In genomic region chr10:73414230-73414981, GRCh38 we compare ENCODE assay signal across 8 cellular contexts. TPM values are rescaled to one million over a fixed set of nuclear protein-coding genes. Genes with fewer than 3 reads are reported as not detected.
DNase-seq lines count a peak whose midpoint lies in the region; ATAC-seq and TF ChIP-seq lines count a peak whose summit lies in the region.

No MANE protein-coding gene starts in this region.

- CTCF ChIA-PET in HEK293T (lab: Yijun Ruan, JAX): no interaction called here
- CTCF ChIA-PET in naive thymus-derived CD4-positive, alpha-beta T cell (lab: Charles Lee): no interaction called here

- peaks cover 0 to 8% (median 0%) of the 10 kb centered on the region in 3 experiments for H3K36me3 ChIP-seq in naive thymus-derived CD4-positive, alpha-beta T cell (ENCODE audit: control insufficient read depth in 2 of 3, insufficient read depth in 3 of 3, low read length in 3 of 3)

- intact Hi-C loops in naive thymus-derived CD4-positive, alpha-beta T cell (cut with micrococcal nuclease): loop anchor here (1.0 to 10.0 kb wide), 11 partner anchors 56 to 1818 kb away; partner anchors contain the start of genes CFAP70 (in 2 of the 2), MRPS16 (in 2 of the 2), SEC24C (in 2 of the 2) and CAMK2G (in 1 of the 2)

- H3K27me3 Mint-ChIP-seq in effector memory CD8-positive, alpha-beta T cell: no peaks in the 10 kb centered on the region
- peaks cover 0 to 4% (median 0%) of the 10 kb centered on the region in 5 donors for H3K27me3 Mint-ChIP-seq in naive thymus-derived CD4-positive, alpha-beta T cell

- no peak for DNase-seq in GM12865 (ENCODE audit: low read depth)
- no peak for DNase-seq in HEK293T (ENCODE audit: extremely low spot score)
- peak; percentile 65 for DNase-seq in NCI-H748 (lab: John Stamatoyannopoulos, UW; ENCODE audit: unreplicated experiment)
- DNase-seq in effector memory CD8-positive, alpha-beta T cell: no peak
- DNase-seq in naive thymus-derived CD4-positive, alpha-beta T cell: peak in 6 of 9 donors; percentile 6 to 30 (median 20)
- no peak for DNase-seq in NK-92 treated with Interleukin-12 subunit alpha and Interleukin-12 subunit beta, amount 100 ng/mL, for 24 hours (lab: John Stamatoyannopoulos, UW)
- no peak for DNase-seq in 8988T
- no peak for DNase-seq in RKO (ENCODE audit: low spot score)

- H3K9me3 Mint-ChIP-seq in effector memory CD8-positive, alpha-beta T cell: no peaks in the 10 kb centered on the region
- peaks cover 0 to 2% (median 0%) of the 10 kb centered on the region in 11 donors for H3K9me3 Mint-ChIP-seq in naive thymus-derived CD4-positive, alpha-beta T cell

- peaks cover 5 to 13% of the 10 kb centered on the region in 2 donors for H3K4me1 ChIP-seq in naive thymus-derived CD4-positive, alpha-beta T cell (ENCODE audit: control insufficient read depth in 2 of 2, insufficient read depth in 2 of 2, low read length in 2 of 2)

- H3K36me3 Mint-ChIP-seq in effector memory CD8-positive, alpha-beta T cell (ENCODE audit: insufficient read depth): peaks cover 13% of the 10 kb centered on the region
- H3K36me3 Mint-ChIP-seq in naive thymus-derived CD4-positive, alpha-beta T cell: peaks cover 0 to 10% (median 0%) of the 10 kb centered on the region in 5 donors

- peak overlapping the region; percentile 97 for H3K4me3 ChIP-seq in GM12865 (ENCODE audit: low read depth, low read length)
- peak overlapping the region; percentile 78 for H3K4me3 ChIP-seq in naive thymus-derived CD4-positive, alpha-beta T cell (ENCODE audit: low read length)

- H3K27me3 ChIP-seq in naive thymus-derived CD4-positive, alpha-beta T cell (ENCODE audit: control insufficient read depth in 2 of 2, insufficient read depth in 2 of 2, low read length in 2 of 2): no peaks in the 10 kb centered on the region

- TF ChIP-seq CTCF in GM12865 (IDR thresholded peaks at IDR 0.05; ENCODE audit: insufficient read depth, low read depth, low read length, missing control alignments): no peak

- POLR2A ChIA-PET in HEK293T (lab: Yijun Ruan, JAX): interaction anchor here (1.5 to 1.9 kb wide), 2 partner anchors 81 to 161 kb away, joined by 4 to 8 read pairs; partner anchors contain the start of gene PPP3CB
- POLR2A ChIA-PET in naive thymus-derived CD4-positive, alpha-beta T cell (lab: Charles Lee): interaction anchor here (0.5 to 3.3 kb wide), 5 partner anchors 8 to 358 kb away, joined by 3 to 22 read pairs (median 4); partner anchors contain the start of gene PPP3CB

- ATAC-seq in effector memory CD8-positive, alpha-beta T cell (replicated peaks): no peak
- ATAC-seq in naive thymus-derived CD4-positive, alpha-beta T cell: peak; percentile 29

- H3K9me3 ChIP-seq in naive thymus-derived CD4-positive, alpha-beta T cell (ENCODE audit: control insufficient read depth in 2 of 3, low read length in 3 of 3): no peaks in the 10 kb centered on the region

- H3K4me1 Mint-ChIP-seq in effector memory CD8-positive, alpha-beta T cell (ENCODE audit: low read depth in 2 of 2): peaks cover 28 to 38% of the 10 kb centered on the region in 2 donors
- peaks cover 32 to 53% (median 46%) of the 10 kb centered on the region in 7 donors for H3K4me1 Mint-ChIP-seq in naive thymus-derived CD4-positive, alpha-beta T cell

- peak overlapping the region; percentile 95 to 97 for H3K27ac Mint-ChIP-seq in effector memory CD8-positive, alpha-beta T cell
- H3K27ac Mint-ChIP-seq in naive thymus-derived CD4-positive, alpha-beta T cell: peak overlapping the region; percentile 51 to 92 (median 82)

- H3K27ac ChIP-seq in naive thymus-derived CD4-positive, alpha-beta T cell (ENCODE audit: low read depth, low read length): peak overlapping the region; percentile 98

- peak overlapping the region; percentile 88 to 97 for H3K4me3 Mint-ChIP-seq in effector memory CD8-positive, alpha-beta T cell
- peak overlapping the region; percentile 82 to 97 (median 90) for H3K4me3 Mint-ChIP-seq in naive thymus-derived CD4-positive, alpha-beta T cell

TF ChIP-seq in HEK293T, 16 proteins besides CTCF, POLR2A, EP300 and RAD21:
- peak; percentile 71 for TF ChIP-seq L3MBTL2 (conservative IDR thresholded peaks at IDR 0.05)
- TF ChIP-seq PKNOX1 (IDR thresholded peaks at IDR 0.05): no peak
- 0 out of 2 replicates have a peak, but pooled peaks have one; percentile 56 for TF ChIP-seq LEF1 (IDR thresholded peaks at IDR 0.05; ENCODE audit: borderline replicate concordance)

RNA-seq across cellular contexts. Expression of gene ANXA7, which starts 0.5 kb away (rescaled TPM):
- 100 to 1,000 TPM in 1 of 5 experiments, 10 to 100 TPM in 4; 74.8 to 118 (median 97.3) TPM for total RNA-seq in naive thymus-derived CD4-positive, alpha-beta T cell
- 100 to 1,000 TPM; 187 to 205 TPM for polyA plus RNA-seq in naive thymus-derived CD4-positive, alpha-beta T cell

RNA-seq across cellular contexts. Expression of gene MSS51, which starts 19.0 kb away (rescaled TPM):
- 1 to 10 TPM; 3.2 to 4.9 (median 3.7) TPM for total RNA-seq in naive thymus-derived CD4-positive, alpha-beta T cell
- under 1 TPM; 0.18 TPM for polyA plus RNA-seq in naive thymus-derived CD4-positive, alpha-beta T cell

RNA-seq across cellular contexts. Expression of gene CFAP70, which starts 55.7 kb away (rescaled TPM):
- total RNA-seq in naive thymus-derived CD4-positive, alpha-beta T cell: 1 to 10 TPM in 4 of 5 experiments, under 1 TPM in 1; 0.80 to 5.4 (median 4.6) TPM
- polyA plus RNA-seq in naive thymus-derived CD4-positive, alpha-beta T cell: under 1 TPM; 0.66 to 0.69 TPM

Comparison
In these comparisons a context has a peak if more than half of its experiments do, and no peak if none do; other contexts are left out.
1. DNase-seq: peak in NCI-H748 (single experiment) and naive thymus-derived CD4-positive, alpha-beta T cell (6 of 9); none in GM12865 (single experiment), HEK293T (single experiment), effector memory CD8-positive, alpha-beta T cell (0 of 3), NK-92 treated with Interleukin-12 subunit alpha and Interleukin-12 subunit beta, amount 100 ng/mL, for 24 hours (single experiment), 8988T (single experiment) and RKO (single experiment).